Comparison of ENCODE assay signal across 2 cellular contexts in the genomic region with DNA sequence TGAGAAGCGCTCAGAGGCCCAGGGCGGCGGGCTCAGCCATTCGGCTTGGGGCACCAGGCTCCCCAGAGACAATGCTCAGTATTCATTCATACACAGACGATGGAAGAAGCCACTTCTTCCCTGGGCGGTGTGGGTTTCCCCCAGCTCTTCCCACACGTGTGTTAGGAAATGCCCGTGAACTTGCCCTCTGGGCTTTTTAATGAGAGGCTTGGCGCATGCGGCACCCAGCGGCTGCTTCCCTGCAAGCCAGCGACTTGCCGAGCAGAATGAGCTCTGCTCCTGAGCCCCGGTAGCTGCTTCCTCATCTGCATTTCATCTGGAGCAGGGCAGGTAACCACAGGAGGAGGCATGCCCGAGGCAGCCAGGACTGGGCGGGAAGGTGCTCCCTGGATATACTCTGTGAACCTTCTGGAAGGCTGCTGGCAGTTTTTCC.
A peak's percentile ranks its signal among the peaks of the same experiment; 100 is the strongest.
TF ChIP-seq lines count a peak whose summit lies in the region.

No MANE protein-coding gene starts in this region.

TF ChIP-seq in GM23338, 12 proteins besides CTCF, POLR2A, EP300 and RAD21:
- TF ChIP-seq, protein P1, sequence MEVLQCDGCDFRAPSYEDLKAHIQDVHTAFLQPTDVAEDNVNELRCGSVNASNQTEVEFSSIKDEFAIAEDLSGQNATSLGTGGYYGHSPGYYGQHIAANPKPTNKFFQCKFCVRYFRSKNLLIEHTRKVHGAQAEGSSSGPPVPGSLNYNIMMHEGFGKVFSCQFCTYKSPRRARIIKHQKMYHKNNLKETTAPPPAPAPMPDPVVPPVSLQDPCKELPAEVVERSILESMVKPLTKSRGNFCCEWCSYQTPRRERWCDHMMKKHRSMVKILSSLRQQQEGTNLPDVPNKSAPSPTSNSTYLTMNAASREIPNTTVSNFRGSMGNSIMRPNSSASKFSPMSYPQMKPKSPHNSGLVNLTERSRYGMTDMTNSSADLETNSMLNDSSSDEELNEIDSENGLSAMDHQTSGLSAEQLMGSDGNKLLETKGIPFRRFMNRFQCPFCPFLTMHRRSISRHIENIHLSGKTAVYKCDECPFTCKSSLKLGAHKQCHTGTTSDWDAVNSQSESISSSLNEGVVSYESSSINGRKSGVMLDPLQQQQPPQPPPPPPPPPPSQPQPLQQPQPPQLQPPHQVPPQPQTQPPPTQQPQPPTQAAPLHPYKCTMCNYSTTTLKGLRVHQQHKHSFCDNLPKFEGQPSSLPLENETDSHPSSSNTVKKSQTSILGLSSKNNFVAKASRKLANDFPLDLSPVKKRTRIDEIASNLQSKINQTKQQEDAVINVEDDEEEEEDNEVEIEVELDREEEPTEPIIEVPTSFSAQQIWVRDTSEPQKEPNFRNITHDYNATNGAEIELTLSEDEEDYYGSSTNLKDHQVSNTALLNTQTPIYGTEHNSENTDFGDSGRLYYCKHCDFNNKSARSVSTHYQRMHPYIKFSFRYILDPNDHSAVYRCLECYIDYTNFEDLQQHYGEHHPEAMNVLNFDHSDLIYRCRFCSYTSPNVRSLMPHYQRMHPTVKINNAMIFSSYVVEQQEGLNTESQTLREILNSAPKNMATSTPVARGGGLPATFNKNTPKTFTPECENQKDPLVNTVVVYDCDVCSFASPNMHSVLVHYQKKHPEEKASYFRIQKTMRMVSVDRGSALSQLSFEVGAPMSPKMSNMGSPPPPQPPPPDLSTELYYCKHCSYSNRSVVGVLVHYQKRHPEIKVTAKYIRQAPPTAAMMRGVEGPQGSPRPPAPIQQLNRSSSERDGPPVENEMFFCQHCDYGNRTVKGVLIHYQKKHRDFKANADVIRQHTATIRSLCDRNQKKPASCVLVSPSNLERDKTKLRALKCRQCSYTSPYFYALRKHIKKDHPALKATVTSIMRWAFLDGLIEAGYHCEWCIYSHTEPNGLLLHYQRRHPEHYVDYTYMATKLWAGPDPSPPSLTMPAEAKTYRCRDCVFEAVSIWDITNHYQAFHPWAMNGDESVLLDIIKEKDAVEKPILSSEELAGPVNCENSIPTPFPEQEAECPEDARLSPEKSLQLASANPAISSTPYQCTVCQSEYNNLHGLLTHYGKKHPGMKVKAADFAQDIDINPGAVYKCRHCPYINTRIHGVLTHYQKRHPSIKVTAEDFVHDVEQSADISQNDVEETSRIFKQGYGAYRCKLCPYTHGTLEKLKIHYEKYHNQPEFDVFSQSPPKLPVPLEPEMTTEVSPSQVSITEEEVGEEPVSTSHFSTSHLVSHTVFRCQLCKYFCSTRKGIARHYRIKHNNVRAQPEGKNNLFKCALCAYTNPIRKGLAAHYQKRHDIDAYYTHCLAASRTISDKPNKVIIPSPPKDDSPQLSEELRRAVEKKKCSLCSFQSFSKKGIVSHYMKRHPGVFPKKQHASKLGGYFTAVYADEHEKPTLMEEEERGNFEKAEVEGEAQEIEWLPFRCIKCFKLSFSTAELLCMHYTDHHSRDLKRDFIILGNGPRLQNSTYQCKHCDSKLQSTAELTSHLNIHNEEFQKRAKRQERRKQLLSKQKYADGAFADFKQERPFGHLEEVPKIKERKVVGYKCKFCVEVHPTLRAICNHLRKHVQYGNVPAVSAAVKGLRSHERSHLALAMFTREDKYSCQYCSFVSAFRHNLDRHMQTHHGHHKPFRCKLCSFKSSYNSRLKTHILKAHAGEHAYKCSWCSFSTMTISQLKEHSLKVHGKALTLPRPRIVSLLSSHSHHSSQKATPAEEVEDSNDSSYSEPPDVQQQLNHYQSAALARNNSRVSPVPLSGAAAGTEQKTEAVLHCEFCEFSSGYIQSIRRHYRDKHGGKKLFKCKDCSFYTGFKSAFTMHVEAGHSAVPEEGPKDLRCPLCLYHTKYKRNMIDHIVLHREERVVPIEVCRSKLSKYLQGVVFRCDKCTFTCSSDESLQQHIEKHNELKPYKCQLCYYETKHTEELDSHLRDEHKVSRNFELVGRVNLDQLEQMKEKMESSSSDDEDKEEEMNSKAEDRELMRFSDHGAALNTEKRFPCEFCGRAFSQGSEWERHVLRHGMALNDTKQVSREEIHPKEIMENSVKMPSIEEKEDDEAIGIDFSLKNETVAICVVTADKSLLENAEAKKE (CRISPR knock-in tag; IDR thresholded peaks at IDR 0.05), result 0 out of 2 replicates have a peak, but pooled peaks have one; percentile 31
- TF ChIP-seq, protein P2, sequence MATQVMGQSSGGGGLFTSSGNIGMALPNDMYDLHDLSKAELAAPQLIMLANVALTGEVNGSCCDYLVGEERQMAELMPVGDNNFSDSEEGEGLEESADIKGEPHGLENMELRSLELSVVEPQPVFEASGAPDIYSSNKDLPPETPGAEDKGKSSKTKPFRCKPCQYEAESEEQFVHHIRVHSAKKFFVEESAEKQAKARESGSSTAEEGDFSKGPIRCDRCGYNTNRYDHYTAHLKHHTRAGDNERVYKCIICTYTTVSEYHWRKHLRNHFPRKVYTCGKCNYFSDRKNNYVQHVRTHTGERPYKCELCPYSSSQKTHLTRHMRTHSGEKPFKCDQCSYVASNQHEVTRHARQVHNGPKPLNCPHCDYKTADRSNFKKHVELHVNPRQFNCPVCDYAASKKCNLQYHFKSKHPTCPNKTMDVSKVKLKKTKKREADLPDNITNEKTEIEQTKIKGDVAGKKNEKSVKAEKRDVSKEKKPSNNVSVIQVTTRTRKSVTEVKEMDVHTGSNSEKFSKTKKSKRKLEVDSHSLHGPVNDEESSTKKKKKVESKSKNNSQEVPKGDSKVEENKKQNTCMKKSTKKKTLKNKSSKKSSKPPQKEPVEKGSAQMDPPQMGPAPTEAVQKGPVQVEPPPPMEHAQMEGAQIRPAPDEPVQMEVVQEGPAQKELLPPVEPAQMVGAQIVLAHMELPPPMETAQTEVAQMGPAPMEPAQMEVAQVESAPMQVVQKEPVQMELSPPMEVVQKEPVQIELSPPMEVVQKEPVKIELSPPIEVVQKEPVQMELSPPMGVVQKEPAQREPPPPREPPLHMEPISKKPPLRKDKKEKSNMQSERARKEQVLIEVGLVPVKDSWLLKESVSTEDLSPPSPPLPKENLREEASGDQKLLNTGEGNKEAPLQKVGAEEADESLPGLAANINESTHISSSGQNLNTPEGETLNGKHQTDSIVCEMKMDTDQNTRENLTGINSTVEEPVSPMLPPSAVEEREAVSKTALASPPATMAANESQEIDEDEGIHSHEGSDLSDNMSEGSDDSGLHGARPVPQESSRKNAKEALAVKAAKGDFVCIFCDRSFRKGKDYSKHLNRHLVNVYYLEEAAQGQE (IDR thresholded peaks at IDR 0.05; ENCODE audit: unreplicated experiment), result no peak

TF ChIP-seq in SK-N-SH, 30 proteins besides CTCF, POLR2A, EP300 and RAD21 (continued from another document):
- no peak for TF ChIP-seq MEF2A (IDR thresholded peaks at IDR 0.05; ENCODE audit: borderline replicate concordance, low read depth)
- no peak for TF ChIP-seq POLR2AphosphoS5 (IDR thresholded peaks at IDR 0.05; ENCODE audit: low read depth, low read length)
- TF ChIP-seq, protein P2 (IDR thresholded peaks at IDR 0.05; ENCODE audit: low read depth, low read length), result no peak
- no peak for TF ChIP-seq SMC3 (IDR thresholded peaks at IDR 0.05; ENCODE audit: low read depth, low read length)
- no peak for TF ChIP-seq FOXJ3 (CRISPR knock-in tag; IDR thresholded peaks at IDR 0.05)
- TF ChIP-seq FOXM1 (IDR thresholded peaks at IDR 0.05; ENCODE audit: low read depth), result no peak
- no peak for TF ChIP-seq RXRA (IDR thresholded peaks at IDR 0.05; ENCODE audit: borderline replicate concordance, low read depth)
- no peak for TF ChIP-seq TEAD4 (IDR thresholded peaks at IDR 0.05; ENCODE audit: borderline replicate concordance, insufficient read depth)
- no peak for TF ChIP-seq RFX5 (IDR thresholded peaks at IDR 0.05; ENCODE audit: low read length)
- TF ChIP-seq NFIC (IDR thresholded peaks at IDR 0.05; ENCODE audit: borderline replicate concordance), result no peak
